Comparison of ENCODE assay signal across 17 cellular contexts in genomic region chr20:48659888-48660287, GRCh38.
DNase-seq lines count a peak whose midpoint lies in the region; ATAC-seq and TF ChIP-seq lines count a peak whose summit lies in the region.
"Had no signal": no experiment of that assay in that cellular context is flagged by ENCODE, and none has a peak within 500 bp of the region (broad histone marks: within the 10 kb centered on the region; RNA-seq: fewer than 3 reads in every experiment).

No MANE protein-coding gene starts in this region.

- no peaks in the 10 kb centered on the region for H3K27me3 ChIP-seq in layer of hippocampus (ENCODE audit: control insufficient read depth, insufficient read depth, low read length)

- no peak overlapping the region for H3K4me3 ChIP-seq in AG10803 (ENCODE audit: low read length)
- no peak overlapping the region for H3K4me3 ChIP-seq in LNCaP clone FGC (ENCODE audit: low read depth, low read length)

- H3K27ac ChIP-seq in layer of hippocampus (ENCODE audit: low read depth, low read length): peak overlapping the region; percentile 59
- H3K27ac ChIP-seq: C4-2B had no signal

- peaks cover 3% of the 10 kb centered on the region for H3K9me3 Mint-ChIP-seq in activated naive CD8-positive, alpha-beta T cell (ENCODE audit: low read depth)
- H3K9me3 Mint-ChIP-seq: activated naive CD4-positive, alpha-beta T cell treated with anti-CD3 and anti-CD28 coated beads, Interleukin-2, amount 50 U/mL, for 24 hours had no signal

- H3K27me3 Mint-ChIP-seq in activated naive CD8-positive, alpha-beta T cell: no peaks in the 10 kb centered on the region
- H3K27me3 Mint-ChIP-seq: activated naive CD4-positive, alpha-beta T cell treated with anti-CD3 and anti-CD28 coated beads, Interleukin-2, amount 50 U/mL, for 24 hours had no signal

- H3K36me3 Mint-ChIP-seq in activated naive CD8-positive, alpha-beta T cell: peaks cover 19% of the 10 kb centered on the region

- H3K4me1 Mint-ChIP-seq in activated naive CD8-positive, alpha-beta T cell (ENCODE audit: low read depth): peaks cover 13% of the 10 kb centered on the region

- ATAC-seq in HG03457 (IDR thresholded peaks at IDR 0.05; ENCODE audit: unreplicated experiment) (no peak), HG03432 (IDR thresholded peaks at IDR 0.05; ENCODE audit: unreplicated experiment) (no peak)

- H3K4me3 Mint-ChIP-seq in activated naive CD8-positive, alpha-beta T cell: no peak overlapping the region
- H3K4me3 Mint-ChIP-seq: activated naive CD4-positive, alpha-beta T cell treated with anti-CD3 and anti-CD28 coated beads, Interleukin-2, amount 50 U/mL, for 24 hours had no signal

- DNase-seq in AG10803 (ENCODE audit: low read depth) (peak; percentile 48), LNCaP clone FGC (ENCODE audit: low read depth) (peak; percentile 87), kidney tubule cell (ENCODE audit: low spot score) (no peak), NCI-H69 (lab: John Stamatoyannopoulos, UW) (no peak)
- DNase-seq: activated CD8-positive, alpha-beta memory T cell treated with anti-CD3 and anti-CD28 coated beads for 24 hours; cortex of kidney; foreskin melanocyte; NCI-H345; RPMI8226; stimulated activated CD4-positive, alpha-beta T cell treated with anti-CD3 and anti-CD28 coated beads, Interleukin-1b, Interleukin-23, amount 100 ng/mL, for 48 hours; T-helper 9 cell had no signal

- no peak for TF ChIP-seq CTCF in AG10803 (conservative IDR thresholded peaks at IDR 0.05; ENCODE audit: low read length)
- no peak for TF ChIP-seq CTCF in LNCaP clone FGC (IDR thresholded peaks at IDR 0.05; ENCODE audit: control insufficient read depth, extremely low read depth, insufficient read depth)

- H3K27ac Mint-ChIP-seq in activated naive CD8-positive, alpha-beta T cell: peak overlapping the region; percentile 86

Comparison
In these comparisons a context has a peak if more than half of its experiments do, and no peak if none do; other contexts are left out.
1. DNase-seq: peak in AG10803 (single experiment) and LNCaP clone FGC (single experiment); none in kidney tubule cell (single experiment) and NCI-H69 (single experiment).